In genomic region chr5:104179057-104179456, GRCh38 we compare ENCODE assay signal across 8 cellular contexts.
A peak's percentile ranks its signal among the peaks of the same experiment; 100 is the strongest.
DNase-seq lines count a peak whose midpoint lies in the region; ATAC-seq, FAIRE-seq and TF ChIP-seq lines count a peak whose summit lies in the region.

No MANE protein-coding gene starts in this region.

- no peaks in the 10 kb centered on the region for H4K20me1 ChIP-seq in OCI-LY7 (ENCODE audit: insufficient read depth, low read length)

- intact Hi-C loops in OCI-LY7 (cut with micrococcal nuclease; ENCODE audit: unreplicated experiment), result loop anchor here (5.0 to 10.0 kb wide), 3 partner anchors 352 to 597 kb away; no protein-coding TSS in a partner anchor

- BruUV-seq in OCI-LY7 (replicated peaks; lab: Mats Ljungman, UMichigan), result no TSS peak

- TF ChIP-seq CTCF in GM12875 (IDR thresholded peaks at IDR 0.05; ENCODE audit: borderline replicate concordance, insufficient read depth, low read depth, low read length) (peak; percentile 36; the same call in 1 of the 2 replicates), OCI-LY7 (conservative IDR thresholded peaks at IDR 0.05; ENCODE audit: low read length) (peak; percentile 77), endodermal cell (conservative IDR thresholded peaks at IDR 0.05) (peak; percentile 79)

- H3K36me3 Mint-ChIP-seq in endodermal cell (ENCODE audit: low read depth), result peaks cover 33% of the 10 kb centered on the region

- POLR2A ChIA-PET in OCI-LY7 (lab: Charles Lee), result no interaction called here

- H3K4me3 Mint-ChIP-seq in endodermal cell, result no peak overlapping the region

- H3K4me2 ChIP-seq in OCI-LY7 (ENCODE audit: low read length), result no peak overlapping the region

- H3K9me3 Mint-ChIP-seq in endodermal cell, result peaks cover 57% of the 10 kb centered on the region

- H3K9me3 ChIP-seq in OCI-LY7 (ENCODE audit: low read length), result peaks cover 4% of the 10 kb centered on the region; the same call in 1 of the 2 replicates
- H3K9me3 ChIP-seq in endodermal cell (ENCODE audit: control insufficient read depth, low read length), result peaks cover 40% of the 10 kb centered on the region

- WGBS in endodermal cell (ENCODE audit: insufficient coverage in 1 of 2, insufficient read length in 1 of 2), 2 experiments, result 71 to 72% methylated on average over 8 of the region's 8 CpGs

- H3K27me3 Mint-ChIP-seq in endodermal cell (ENCODE audit: insufficient read depth), result no peaks in the 10 kb centered on the region

- CTCF ChIA-PET in OCI-LY7 (lab: Charles Lee; ENCODE audit: unreplicated experiment), result interaction anchor here (1.3 kb wide), 1 partner anchor 11 kb away, joined by 3 read pairs; no protein-coding TSS in a partner anchor

- H2AFZ ChIP-seq in OCI-LY7 (ENCODE audit: low read length), result no peak overlapping the region

- no peaks in the 10 kb centered on the region for H3K4me1 Mint-ChIP-seq in endodermal cell

- peak; percentile 45 for DNase-seq in AG08395 (ENCODE audit: low spot score)
- DNase-seq in OCI-LY7 (ENCODE audit: low spot score), result peak; percentile 57
- DNase-seq in endodermal cell, result peak; percentile 84
- peak in 34 of 56 donors; percentile 1 to 61 (median 14) for DNase-seq in nucleus accumbens (lab: John Stamatoyannopoulos, UW)
- no peak for DNase-seq in stimulated activated naive CD4-positive, alpha-beta T cell treated with Interleukin-2 at 50 U/mL for 16 hours (lab: John Stamatoyannopoulos, UW)
- no peak for DNase-seq in HTR-8/SVneo (ENCODE audit: insufficient read length, low spot score)

- H3K27ac ChIP-seq in OCI-LY7 (ENCODE audit: low read depth, low read length, poor library complexity, severe bottlenecking), result no peak overlapping the region
- no peak overlapping the region for H3K27ac ChIP-seq in endodermal cell (ENCODE audit: low read depth, low read length)

- peak; percentile 73 for ATAC-seq in HG03175 (IDR thresholded peaks at IDR 0.05; ENCODE audit: unreplicated experiment)

- H3K79me2 ChIP-seq in OCI-LY7 (ENCODE audit: insufficient read depth, low read depth, low read length), result no peaks in the 10 kb centered on the region

- FAIRE-seq in HTR-8/SVneo (lab: Jason Lieb, UNC), result no peak

- no peaks in the 10 kb centered on the region for H3K9me2 ChIP-seq in OCI-LY7 (ENCODE audit: insufficient read depth, low read length)

- H3K4me3 ChIP-seq in GM12875 (ENCODE audit: low read depth, low read length) (no peak overlapping the region), OCI-LY7 (ENCODE audit: low read depth, low read length, poor library complexity, severe bottlenecking) (no peak overlapping the region), endodermal cell (ENCODE audit: low read length) (peak overlapping the region; percentile 11)

- H3K4me1 ChIP-seq in OCI-LY7 (ENCODE audit: insufficient read depth, low read length, poor library complexity, severe bottlenecking) (no peaks in the 10 kb centered on the region), endodermal cell (ENCODE audit: control insufficient read depth, insufficient read depth, low read length) (no peaks in the 10 kb centered on the region)

- no peak overlapping the region for H3K9ac ChIP-seq in endodermal cell (ENCODE audit: extremely low read depth, low read length, poor library complexity, severe bottlenecking)

- H3K27me3 ChIP-seq in endodermal cell (ENCODE audit: control insufficient read depth, insufficient read depth, low read length, poor library complexity, severe bottlenecking), result no peaks in the 10 kb centered on the region

- H3K27ac Mint-ChIP-seq in endodermal cell, result no peak overlapping the region

- H3K36me3 ChIP-seq in OCI-LY7 (ENCODE audit: insufficient read depth, low read length), result no peaks in the 10 kb centered on the region
- H3K36me3 ChIP-seq in endodermal cell (ENCODE audit: control insufficient read depth, insufficient read depth, low read length), result no peaks in the 10 kb centered on the region

Comparison
In these comparisons a context has a peak if more than half of its experiments do, and no peak if none do; other contexts are left out.
1. DNase-seq: peak in AG08395 (single experiment), OCI-LY7 (single experiment), endodermal cell (single experiment) and nucleus accumbens (34 of 56); none in stimulated activated naive CD4-positive, alpha-beta T cell treated with Interleukin-2 at 50 U/mL for 16 hours (single experiment) and HTR-8/SVneo (single experiment).
2. Peak in every context shown above with its lines, with median percentiles within 50 percentile points of each other: CTCF ChIP-seq.